ENCODE assay signal across 2 cellular contexts in the genomic region with DNA sequence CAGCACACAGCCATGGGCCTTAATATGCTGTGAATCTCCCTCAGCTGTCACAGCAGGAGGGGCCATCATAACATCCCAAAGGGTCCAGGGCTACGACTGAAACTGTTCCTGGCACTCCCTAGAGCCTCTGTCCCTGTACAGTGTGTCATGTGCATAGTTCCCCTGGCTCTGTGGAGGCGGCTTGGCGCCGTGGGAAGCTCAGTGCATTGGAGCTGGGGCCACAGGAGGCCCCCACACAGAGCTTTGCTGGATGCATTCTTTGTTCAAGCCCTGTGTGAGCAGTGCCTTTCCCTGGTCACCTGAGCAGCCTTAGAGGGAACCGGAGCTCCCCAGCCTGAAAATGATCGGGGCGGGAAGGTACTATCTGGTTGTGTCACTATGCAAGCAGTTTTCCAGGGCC.
TF ChIP-seq lines count a peak whose summit lies in the region.

No MANE protein-coding gene starts in this region.

TF ChIP-seq in A549, 52 proteins besides CTCF, POLR2A, EP300 and RAD21 (continued from another document):
- TF ChIP-seq ZNF302 (CRISPR knock-in tag; IDR thresholded peaks at IDR 0.05) (no peak), SMC3 (IDR thresholded peaks at IDR 0.05) (no peak), ZFP36 (IDR thresholded peaks at IDR 0.05; ENCODE audit: borderline replicate concordance, partially characterized antibody) (no peak), JUNB (IDR thresholded peaks at IDR 0.05) (no peak)
- TF ChIP-seq, protein P1, sequence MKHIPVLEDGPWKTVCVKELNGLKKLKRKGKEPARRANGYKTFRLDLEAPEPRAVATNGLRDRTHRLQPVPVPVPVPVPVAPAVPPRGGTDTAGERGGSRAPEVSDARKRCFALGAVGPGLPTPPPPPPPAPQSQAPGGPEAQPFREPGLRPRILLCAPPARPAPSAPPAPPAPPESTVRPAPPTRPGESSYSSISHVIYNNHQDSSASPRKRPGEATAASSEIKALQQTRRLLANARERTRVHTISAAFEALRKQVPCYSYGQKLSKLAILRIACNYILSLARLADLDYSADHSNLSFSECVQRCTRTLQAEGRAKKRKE (CRISPR knock-in tag; IDR thresholded peaks at IDR 0.05; ENCODE audit: low read depth), result no peak

TF ChIP-seq in HEK293, 187 proteins besides CTCF, POLR2A, EP300 and RAD21 (continued from another document):
- TF ChIP-seq EGR2 (tag by site-specific recombination; IDR thresholded peaks at IDR 0.05; ENCODE audit: low read depth), result peak; percentile 22; the same call in 1 of the 2 replicates
- peak; percentile 58 for TF ChIP-seq ZIC2 (tag by site-specific recombination; IDR thresholded peaks at IDR 0.05)
- TF ChIP-seq ZNF830 (tag by site-specific recombination; IDR thresholded peaks at IDR 0.05; ENCODE audit: low read depth), result no peak
- TF ChIP-seq GLIS1 (tag by site-specific recombination; IDR thresholded peaks at IDR 0.05), result peak; percentile 99
- TF ChIP-seq, protein P2, sequence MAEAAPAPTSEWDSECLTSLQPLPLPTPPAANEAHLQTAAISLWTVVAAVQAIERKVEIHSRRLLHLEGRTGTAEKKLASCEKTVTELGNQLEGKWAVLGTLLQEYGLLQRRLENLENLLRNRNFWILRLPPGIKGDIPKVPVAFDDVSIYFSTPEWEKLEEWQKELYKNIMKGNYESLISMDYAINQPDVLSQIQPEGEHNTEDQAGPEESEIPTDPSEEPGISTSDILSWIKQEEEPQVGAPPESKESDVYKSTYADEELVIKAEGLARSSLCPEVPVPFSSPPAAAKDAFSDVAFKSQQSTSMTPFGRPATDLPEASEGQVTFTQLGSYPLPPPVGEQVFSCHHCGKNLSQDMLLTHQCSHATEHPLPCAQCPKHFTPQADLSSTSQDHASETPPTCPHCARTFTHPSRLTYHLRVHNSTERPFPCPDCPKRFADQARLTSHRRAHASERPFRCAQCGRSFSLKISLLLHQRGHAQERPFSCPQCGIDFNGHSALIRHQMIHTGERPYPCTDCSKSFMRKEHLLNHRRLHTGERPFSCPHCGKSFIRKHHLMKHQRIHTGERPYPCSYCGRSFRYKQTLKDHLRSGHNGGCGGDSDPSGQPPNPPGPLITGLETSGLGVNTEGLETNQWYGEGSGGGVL (tag by site-specific recombination; IDR thresholded peaks at IDR 0.05), result no peak
- TF ChIP-seq GLIS2 (tag by site-specific recombination; IDR thresholded peaks at IDR 0.05), result peak; percentile 39; the same call in 1 of the 2 replicates
- TF ChIP-seq, protein P3, sequence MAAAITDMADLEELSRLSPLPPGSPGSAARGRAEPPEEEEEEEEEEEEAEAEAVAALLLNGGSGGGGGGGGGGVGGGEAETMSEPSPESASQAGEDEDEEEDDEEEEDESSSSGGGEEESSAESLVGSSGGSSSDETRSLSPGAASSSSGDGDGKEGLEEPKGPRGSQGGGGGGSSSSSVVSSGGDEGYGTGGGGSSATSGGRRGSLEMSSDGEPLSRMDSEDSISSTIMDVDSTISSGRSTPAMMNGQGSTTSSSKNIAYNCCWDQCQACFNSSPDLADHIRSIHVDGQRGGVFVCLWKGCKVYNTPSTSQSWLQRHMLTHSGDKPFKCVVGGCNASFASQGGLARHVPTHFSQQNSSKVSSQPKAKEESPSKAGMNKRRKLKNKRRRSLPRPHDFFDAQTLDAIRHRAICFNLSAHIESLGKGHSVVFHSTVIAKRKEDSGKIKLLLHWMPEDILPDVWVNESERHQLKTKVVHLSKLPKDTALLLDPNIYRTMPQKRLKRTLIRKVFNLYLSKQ (tag by site-specific recombination; IDR thresholded peaks at IDR 0.05; ENCODE audit: borderline replicate concordance), result no peak
- TF ChIP-seq, protein P4, sequence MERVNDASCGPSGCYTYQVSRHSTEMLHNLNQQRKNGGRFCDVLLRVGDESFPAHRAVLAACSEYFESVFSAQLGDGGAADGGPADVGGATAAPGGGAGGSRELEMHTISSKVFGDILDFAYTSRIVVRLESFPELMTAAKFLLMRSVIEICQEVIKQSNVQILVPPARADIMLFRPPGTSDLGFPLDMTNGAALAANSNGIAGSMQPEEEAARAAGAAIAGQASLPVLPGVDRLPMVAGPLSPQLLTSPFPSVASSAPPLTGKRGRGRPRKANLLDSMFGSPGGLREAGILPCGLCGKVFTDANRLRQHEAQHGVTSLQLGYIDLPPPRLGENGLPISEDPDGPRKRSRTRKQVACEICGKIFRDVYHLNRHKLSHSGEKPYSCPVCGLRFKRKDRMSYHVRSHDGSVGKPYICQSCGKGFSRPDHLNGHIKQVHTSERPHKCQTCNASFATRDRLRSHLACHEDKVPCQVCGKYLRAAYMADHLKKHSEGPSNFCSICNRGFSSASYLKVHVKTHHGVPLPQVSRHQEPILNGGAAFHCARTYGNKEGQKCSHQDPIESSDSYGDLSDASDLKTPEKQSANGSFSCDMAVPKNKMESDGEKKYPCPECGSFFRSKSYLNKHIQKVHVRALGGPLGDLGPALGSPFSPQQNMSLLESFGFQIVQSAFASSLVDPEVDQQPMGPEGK (tag by site-specific recombination; IDR thresholded peaks at IDR 0.05), result 0 out of 2 replicates have a peak, but pooled peaks have one; percentile 25
